8 cellular contexts compared by ENCODE assay signal in genomic region chr3:157248590-157249425, GRCh38.
A peak's percentile ranks its signal among the peaks of the same experiment; 100 is the strongest.
DNase-seq lines count a peak whose midpoint lies in the region; TF ChIP-seq lines count a peak whose summit lies in the region.

No MANE protein-coding gene starts in this region.

- H3K27ac Mint-ChIP-seq in nephron progenitor cell = peak overlapping the region; percentile 89

- no peaks in the 10 kb centered on the region for H3K36me3 Mint-ChIP-seq in nephron progenitor cell (ENCODE audit: low read depth)

- peak; percentile 53 for DNase-seq in DMS53 treated with DMSO at 0.1 percent for 48 hours (lab: John Stamatoyannopoulos, UW; ENCODE audit: unreplicated experiment)
- DNase-seq in NCI-H510A treated with DMSO at 0.1 percent for 48 hours (lab: John Stamatoyannopoulos, UW) = peak; percentile 16
- DNase-seq in epidermal melanocyte (ENCODE audit: insufficient read length, low spot score) = peak; percentile 72
- no peak for DNase-seq in nephron progenitor cell
- no peak for DNase-seq in stimulated activated CD4-positive, alpha-beta T cell treated with anti-CD3 and anti-CD28 coated beads, Interleukin-15, amount 100 ng/mL, for 24 hours
- DNase-seq in effector CD4-positive, alpha-beta T cell = no peak
- DNase-seq in activated CD4-positive, alpha-beta T cell treated with anti-CD3 and anti-CD28 coated beads, Interleukin-2, amount 50 U/mL, for 4 hours = no peak
- DNase-seq in cortex of kidney (lab: John Stamatoyannopoulos, UW) = no peak

- no peak for TF ChIP-seq CTCF in nephron progenitor cell (IDR thresholded peaks at IDR 0.05)

- peaks cover 3% of the 10 kb centered on the region for H3K27me3 Mint-ChIP-seq in nephron progenitor cell (ENCODE audit: low read depth, poor library complexity)

- H3K9me3 Mint-ChIP-seq in nephron progenitor cell = peaks cover 6% of the 10 kb centered on the region

- H3K4me1 Mint-ChIP-seq in nephron progenitor cell = peaks cover 22% of the 10 kb centered on the region

- no peak overlapping the region for H3K4me3 Mint-ChIP-seq in nephron progenitor cell

Comparison
In these comparisons a context has a peak if more than half of its experiments do, and no peak if none do; other contexts are left out.
1. DNase-seq: peak in DMS53 treated with DMSO at 0.1 percent for 48 hours (single experiment), NCI-H510A treated with DMSO at 0.1 percent for 48 hours (single experiment) and epidermal melanocyte (single experiment); none in nephron progenitor cell (single experiment), stimulated activated CD4-positive, alpha-beta T cell treated with anti-CD3 and anti-CD28 coated beads, Interleukin-15, amount 100 ng/mL, for 24 hours (single experiment), effector CD4-positive, alpha-beta T cell (single experiment), activated CD4-positive, alpha-beta T cell treated with anti-CD3 and anti-CD28 coated beads, Interleukin-2, amount 50 U/mL, for 4 hours (0 of 2) and cortex of kidney (single experiment).